Comparison of ENCODE assay signal across 17 cellular contexts in genomic region chr21:45382698-45383000, GRCh38. TPM values are rescaled to one million over a fixed set of nuclear protein-coding genes. Genes with fewer than 3 reads are reported as not detected.
A peak's percentile ranks its signal among the peaks of the same experiment; 100 is the strongest.
DNase-seq lines count a peak whose midpoint lies in the region; ATAC-seq, FAIRE-seq and TF ChIP-seq lines count a peak whose summit lies in the region.
"Had no signal": no experiment of that assay in that cellular context is flagged by ENCODE, and none has a peak within 500 bp of the region (broad histone marks: within the 10 kb centered on the region; RNA-seq: fewer than 3 reads in every experiment).

No MANE protein-coding gene starts in this region.

- H3K36me3 ChIP-seq in heart right ventricle (no peaks in the 10 kb centered on the region), H1 (ENCODE audit: control insufficient read depth in 2 of 4, insufficient read depth in 4 of 4, low read length in 3 of 4) (no peaks in the 10 kb centered on the region), lower lobe of right lung (no peaks in the 10 kb centered on the region)
- H3K36me3 ChIP-seq: MG63 had no signal

- POLR2A ChIA-PET in H1 (lab: Charles Lee; ENCODE audit: partially characterized antibody) = interaction anchor here (1.0 kb wide), 1 partner anchor 9 kb away, joined by 3 read pairs; no protein-coding TSS in a partner anchor

- no peak for TF ChIP-seq RAD21 in H1 (IDR thresholded peaks at IDR 0.05 in 1 of 2, conservative IDR thresholded peaks at IDR 0.05 in 1 of 2; ENCODE audit: low read depth in 2 of 2, low read length in 2 of 2)

- H2BK5ac ChIP-seq in H1 (ENCODE audit: low read depth, low read length) = no peak overlapping the region

- H2BK15ac ChIP-seq in H1 (ENCODE audit: low read length) = no peak overlapping the region

- peak overlapping the region; percentile 39; the same call in 1 of the 2 replicates for H2BK12ac ChIP-seq in H1 (ENCODE audit: low read depth, low read length)

- H2AK5ac ChIP-seq in H1 (ENCODE audit: low read depth, low read length) = no peak overlapping the region

- H3K9me3 ChIP-seq in heart right ventricle (peaks cover 0 to 6% (median 0%) of the 10 kb centered on the region in 11 donors), H1 (ENCODE audit: insufficient read depth in 2 of 2, low read depth in 1 of 2, low read length in 1 of 2) (peaks cover 0 to 3% of the 10 kb centered on the region in 2 experiments; a peak in 1 of 4 replicates), lower lobe of right lung (no peaks in the 10 kb centered on the region)
- H3K9me3 ChIP-seq: MG63 had no signal

- CTCF ChIA-PET in H1 (lab: Charles Lee; ENCODE audit: partially characterized antibody) = interaction anchor here (1.1 to 3.3 kb wide), 3 partner anchors 9 to 90 kb away, joined by 3 to 10 read pairs (median 5); no protein-coding TSS in a partner anchor

- WGBS in heart right ventricle, 2 donors = 97 to 99% methylated on average over 10 of the region's 10 CpGs
- 90% methylated on average over 10 of the region's 10 CpGs; no CpG with 5 or more reads in 1 of the 2 experiments for whole genome bisulfite sequencing in H1 (ENCODE audit: extremely low coverage in 1 of 2, insufficient coverage in 1 of 2, insufficient read length in 1 of 2, insufficient replicate concordance in 2 of 2, low coverage in 1 of 2, low lambda C conversion rate in 2 of 2, missing lambda C conversion rate in 1 of 2), 2 experiments

- H3K4me1 ChIP-seq in heart right ventricle (peaks cover 9 to 15% (median 14%) of the 10 kb centered on the region in 9 donors), H1 (replicated peaks in 1 of 4; ENCODE audit: control insufficient read depth in 3 of 4, insufficient read depth in 4 of 4, low read length in 3 of 4) (peaks cover 6 to 7% (median 6%) of the 10 kb centered on the region in 4 experiments), lower lobe of right lung (peaks cover 21% of the 10 kb centered on the region)

- no peaks in the 10 kb centered on the region for H3K23me2 ChIP-seq in H1 (ENCODE audit: low read depth, low read length)

- peaks cover 0 to 3% (median 0%) of the 10 kb centered on the region in 7 donors for H3K27me3 ChIP-seq in heart right ventricle
- no peaks in the 10 kb centered on the region for H3K27me3 ChIP-seq in H1 (replicated peaks in 1 of 4; ENCODE audit: control insufficient read depth in 3 of 4, extremely low read depth in 1 of 4, insufficient read depth in 3 of 4, low read length in 3 of 4)
- H3K27me3 ChIP-seq in lower lobe of right lung (ENCODE audit: low read depth) = peaks cover 8% of the 10 kb centered on the region
- H3K27me3 ChIP-seq: MG63 had no signal

- no peak overlapping the region for H4K8ac ChIP-seq in H1 (ENCODE audit: extremely low read depth, insufficient read depth, low read length)

- no peak overlapping the region for H4K91ac ChIP-seq in H1 (replicated peaks; ENCODE audit: insufficient read length, low read length)

- no peak overlapping the region for H3K18ac ChIP-seq in H1 (ENCODE audit: extremely low read depth, low read length)

- H3K23ac ChIP-seq in H1 (ENCODE audit: insufficient read length) = no peak overlapping the region

- no peak overlapping the region for H2BK120ac ChIP-seq in H1 (replicated peaks; ENCODE audit: low read depth, low read length)

- no peak overlapping the region for H3K56ac ChIP-seq in H1 (replicated peaks; ENCODE audit: insufficient read length, low read depth, low read length)

- TF ChIP-seq EP300 in H1 (IDR thresholded peaks at IDR 0.05; ENCODE audit: borderline replicate concordance in 1 of 2, low read depth in 2 of 2, low read length in 2 of 2) = no peak

- intact Hi-C loops in left cardiac atrium (cut with DNase I) (no loop called here), heart right ventricle (cut with DNase I) (no loop called here), lower lobe of right lung (cut with DNase I) (no loop called here)

- no peak overlapping the region for H3K14ac ChIP-seq in H1 (ENCODE audit: insufficient read length)

- ATAC-seq in left cardiac atrium = no peak
- ATAC-seq in heart right ventricle = no peak
- no peak for ATAC-seq in lower lobe of right lung

- FAIRE-seq in H1 (lab: Jason Lieb, UNC) = no peak

- no peak overlapping the region for H2BK20ac ChIP-seq in H1 (ENCODE audit: low read length)

- H3K9ac ChIP-seq in H1 (replicated peaks in 1 of 4; ENCODE audit: extremely low read depth in 1 of 4, low read depth in 3 of 4, low read length in 3 of 4) = no peak overlapping the region

- H3K79me1 ChIP-seq in H1 (ENCODE audit: low read depth, low read length) = no peaks in the 10 kb centered on the region

- peak; percentile 15 for DNase-seq in left cardiac atrium
- DNase-seq in heart right ventricle = no peak
- no peak for DNase-seq in H1 (ENCODE audit: low read depth in 1 of 2, low spot score in 2 of 2)
- peak; percentile 30 for DNase-seq in lower lobe of right lung
- no peak for DNase-seq in activated CD4-positive, alpha-beta T cell treated with anti-CD3 and anti-CD28 coated beads, Interleukin-2, amount 50 U/mL, for 48 hours
- DNase-seq in NCI-H82 (lab: John Stamatoyannopoulos, UW) = no peak
- no peak for DNase-seq in dedifferentiated amniotic fluid mesenchymal stem cell (ENCODE audit: extremely low spot score)
- DNase-seq: EL; HFFc6; Karpas-422; MG63; NCI-H1105; NCI-H1694 treated with DMSO at 0.1 percent for 48 hours; NCI-H2107; NCI-H226; NCI-H526; NK-92 treated with Interleukin-12 subunit alpha and Interleukin-12 subunit beta, amount 100 ng/mL, for 24 hours had no signal

- TF ChIP-seq CTCF in heart right ventricle (IDR thresholded peaks at IDR 0.05) (no peak), H1 (IDR thresholded peaks at IDR 0.05; ENCODE audit: control extremely low read depth in 1 of 3, insufficient read depth in 1 of 3, low read depth in 1 of 3, low read length in 3 of 3) (no peak), lower lobe of right lung (IDR thresholded peaks at IDR 0.05) (no peak)

- H4K20me1 ChIP-seq in H1 (replicated peaks in 1 of 2; ENCODE audit: control insufficient read depth in 1 of 2, insufficient read depth in 2 of 2, low read length in 2 of 2) = no peaks in the 10 kb centered on the region

- H3K4me3 ChIP-seq in heart right ventricle (no peak overlapping the region), H1 (ENCODE audit: extremely low read depth in 1 of 4, insufficient read depth in 2 of 4, low read depth in 3 of 4, low read length in 4 of 4) (no peak overlapping the region), lower lobe of right lung (no peak overlapping the region)
- H3K4me3 ChIP-seq: MG63 had no signal

- no peak overlapping the region for H3K4ac ChIP-seq in H1 (replicated peaks; ENCODE audit: insufficient read length, low read depth, low read length)

- no peak overlapping the region for H2AFZ ChIP-seq in H1 (ENCODE audit: low read length)

- no peak overlapping the region for H3K27ac ChIP-seq in heart right ventricle
- H3K27ac ChIP-seq in H1 (ENCODE audit: low read depth, low read length) = no peak overlapping the region
- H3K27ac ChIP-seq in lower lobe of right lung = no peak overlapping the region

- no peaks in the 10 kb centered on the region for H3K79me2 ChIP-seq in H1 (ENCODE audit: control insufficient read depth in 1 of 2, insufficient read depth in 2 of 2, low read length in 2 of 2)

- no peak overlapping the region for H3K4me2 ChIP-seq in H1 (ENCODE audit: insufficient read depth in 1 of 2, low read depth in 2 of 2, low read length in 2 of 2)

- no peak overlapping the region for H4K5ac ChIP-seq in H1 (ENCODE audit: insufficient read length, low read depth, low read length)

- no peak for TF ChIP-seq POLR2A in H1 (IDR thresholded peaks at IDR 0.05; ENCODE audit: control extremely low read depth in 1 of 2, low read depth in 2 of 2, low read length in 2 of 2)

TF ChIP-seq in H1, 55 proteins besides CTCF, POLR2A, EP300 and RAD21:
- TF ChIP-seq TCF12 (IDR thresholded peaks at IDR 0.05; ENCODE audit: low read depth, low read length) (no peak), JUN (IDR thresholded peaks at IDR 0.05; ENCODE audit: low read depth, low read length) (no peak), TAF1 (IDR thresholded peaks at IDR 0.05; ENCODE audit: low read depth, low read length) (no peak), GTF2F1 (IDR thresholded peaks at IDR 0.05; ENCODE audit: borderline replicate concordance, low read depth, low read length) (no peak), HDAC6 (IDR thresholded peaks at IDR 0.05; ENCODE audit: low read depth, low read length) (no peak), SP2 (IDR thresholded peaks at IDR 0.05; ENCODE audit: low read length) (no peak), SIX5 (IDR thresholded peaks at IDR 0.05; ENCODE audit: low read depth, low read length) (no peak), RFX5 (IDR thresholded peaks at IDR 0.05; ENCODE audit: borderline replicate concordance, low read depth, low read length) (no peak), RBBP5 (IDR thresholded peaks at IDR 0.05; ENCODE audit: borderline replicate concordance, low read depth, low read length) (no peak), CHD1 (IDR thresholded peaks at IDR 0.05; ENCODE audit: low read depth, low read length) (no peak), NANOG (IDR thresholded peaks at IDR 0.05; ENCODE audit: insufficient read depth, low read depth, low read length, poor library complexity, severe bottlenecking) (no peak), HDAC2 (IDR thresholded peaks at IDR 0.05; ENCODE audit: borderline replicate concordance in 1 of 2, low read depth in 2 of 2, low read length in 2 of 2) (no peak)

RNA-seq across cellular contexts. Expression of gene COL18A1, which starts 22.3 kb away (rescaled TPM):
- total RNA-seq in left cardiac atrium (100 to 1,000 TPM in 1 of 2 donors, 10 to 100 TPM in 1; 53.4 to 104 TPM), heart right ventricle (10 to 100 TPM; 33.7 to 87.1 (median 48.8) TPM), lower lobe of right lung (45.1 TPM)
- polyA plus RNA-seq in heart right ventricle (10 to 100 TPM; 63.1 to 70.6 TPM), H1 (2011; rRNA removed) (145 and 239 TPM in 2 replicates)
- total RNA-seq in H1 (2021; fragmentation: NEBNext Ultra II Directional; extraction: Animal tissue kit (Norgen Biotek cat#: 25700)) = 201 and 205 TPM in 2 replicates
- 167 TPM for polyA plus RNA-seq in H1 (2011; cell fraction: cytosol; rRNA removed)
- 627 TPM for polyA plus RNA-seq in H1 (2011; cell fraction: nucleus; rRNA removed)
- polyA plus RNA-seq in H1 (2012, experiment 1 of 2) = 80.5 to 132 TPM (median 130 TPM) in 4 replicates
- polyA plus RNA-seq in H1 (2012, experiment 2 of 2) = 88.9 TPM
- 269 TPM for polyA plus RNA-seq in H1 (2013, experiment 1 of 2)
- 226 TPM for polyA plus RNA-seq in H1 (2013, experiment 2 of 2)
- polyA minus RNA-seq in H1 (2011; rRNA and poly(A)+ RNA removed) = 30.9 and 31.7 TPM in 2 replicates
- 90.3 TPM for polyA minus RNA-seq in H1 (2011; cell fraction: cytosol; rRNA and poly(A)+ RNA removed)
- 88.2 TPM for polyA minus RNA-seq in H1 (2011; cell fraction: nucleus; rRNA and poly(A)+ RNA removed)

Comparison
In these comparisons a context has a peak if more than half of its experiments do, and no peak if none do; other contexts are left out.
1. DNase-seq: peak in left cardiac atrium (single experiment) and lower lobe of right lung (single experiment); none in heart right ventricle (0 of 2), H1 (0 of 2), activated CD4-positive, alpha-beta T cell treated with anti-CD3 and anti-CD28 coated beads, Interleukin-2, amount 50 U/mL, for 48 hours (0 of 2), NCI-H82 (single experiment) and dedifferentiated amniotic fluid mesenchymal stem cell (single experiment).